ENCODE assay signal across 9 cellular contexts in the genomic region with DNA sequence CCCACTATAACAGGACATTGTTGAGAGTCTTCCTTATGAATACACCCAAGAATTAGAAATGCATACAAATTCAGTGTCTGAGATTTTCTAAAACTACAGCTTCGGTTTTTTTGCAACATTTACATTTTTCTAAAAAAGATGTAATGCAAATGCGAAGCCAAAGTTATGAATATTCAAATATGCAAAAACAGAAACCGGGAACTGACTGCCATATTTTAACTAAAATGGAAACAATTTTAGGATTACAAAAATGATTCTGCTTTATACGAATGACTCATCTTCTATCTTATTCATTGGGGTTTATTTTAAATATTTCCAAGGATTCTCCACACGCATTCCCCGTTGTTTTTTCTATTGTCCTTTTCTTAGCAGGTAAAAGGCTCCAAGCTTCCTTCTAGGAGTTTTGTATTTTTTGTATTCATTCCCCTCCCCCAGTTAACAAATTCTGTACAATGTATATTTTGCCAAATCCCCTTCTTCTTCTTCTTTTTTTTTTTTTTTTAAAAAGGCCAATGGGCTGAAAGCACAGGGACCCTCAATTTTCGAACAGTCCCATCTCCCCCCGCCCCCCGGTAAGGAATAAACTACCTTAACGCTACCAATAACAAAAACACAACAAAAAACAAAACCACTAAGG. TPM values are rescaled to one million over a fixed set of nuclear protein-coding genes. Genes with fewer than 3 reads are reported as not detected.
DNase-seq lines count a peak whose midpoint lies in the region; ATAC-seq, FAIRE-seq and TF ChIP-seq lines count a peak whose summit lies in the region.
"Had no signal": no experiment of that assay in that cellular context is flagged by ENCODE, and none has a peak within 500 bp of the region (broad histone marks: within the 10 kb centered on the region; RNA-seq: fewer than 3 reads in every experiment).

No MANE protein-coding gene starts in this region.

- in situ Hi-C loops in K562 (cut with MboI), result no loop called here

- peak overlapping the region; percentile 100 for H3K27ac Mint-ChIP-seq in mesothelial cell of epicardium

- BruUV-seq in A673 (replicated peaks; lab: Mats Ljungman, UMichigan), result TSS peak; percentile 62
- TSS peak; percentile 49 for BruUV-seq in K562 (replicated peaks; lab: Mats Ljungman, UMichigan)

- H3K4me2 ChIP-seq in K562 (ENCODE audit: insufficient read depth, low read length), result peak overlapping the region; percentile 90

- CTCF ChIA-PET in A673 (lab: Charles Lee) (interaction anchor here (0.9 to 2.1 kb wide), 2 partner anchors 282 to 286 kb away, joined by 3 to 16 read pairs; no protein-coding TSS in a partner anchor), K562 (lab: Yijun Ruan, JAX; ENCODE audit: low intra/inter-chr PET ratio) (interaction anchor here (0.7 kb wide), 2 partner anchors 13 to 221 kb away, joined by 3 read pairs; no protein-coding TSS in a partner anchor)

- peaks cover 45% of the 10 kb centered on the region for H3K4me1 Mint-ChIP-seq in mesothelial cell of epicardium

- H4K20me1 ChIP-seq in K562 (replicated peaks; ENCODE audit: control insufficient read depth, insufficient read depth, low read length), result no peaks in the 10 kb centered on the region

- H3K4me1 ChIP-seq in A673 (ENCODE audit: insufficient read depth, low read length, poor library complexity, severe bottlenecking) (peaks cover 28% of the 10 kb centered on the region), K562 (replicated peaks in 1 of 2; ENCODE audit: control insufficient read depth in 2 of 2, insufficient read depth in 2 of 2, low read length in 2 of 2) (peaks cover 0 to 15% of the 10 kb centered on the region in 2 experiments; a peak in 4 of 5 replicates)

- H3K27me3 ChIP-seq in A673 (replicated peaks; ENCODE audit: insufficient read depth, low read depth, low read length, poor library complexity) (no peaks in the 10 kb centered on the region), K562 (ENCODE audit: control insufficient read depth in 2 of 2, insufficient read depth in 2 of 2, low read length in 2 of 2) (peaks cover 0 to 7% of the 10 kb centered on the region in 2 experiments; a peak in 1 of 5 replicates)

- intact Hi-C loops in A673 (cut with micrococcal nuclease; ENCODE audit: unreplicated experiment), result loop anchor here (5.0 kb wide), 1 partner anchor 403 kb away; the partner anchor contains the start of gene COLGALT2
- intact Hi-C loops in K562 (cut with micrococcal nuclease), result loop anchor here (1.0 to 10.0 kb wide), 2 partner anchors 161 to 420 kb away; partner anchors contain the start of gene TSEN15

- DNase-seq in A673 (ENCODE audit: low spot score), result no peak
- no peak for DNase-seq in HFF-Myc (ENCODE audit: extremely low read depth, low read depth)
- no peak for DNase-seq in K562 (ENCODE audit: extremely low read depth in 1 of 4, low spot score in 3 of 4)
- DNase-seq in mesothelial cell of epicardium (ENCODE audit: low spot score in 2 of 2, unreplicated experiment in 2 of 2), result no peak
- no peak for DNase-seq in GF-D8 (lab: John Stamatoyannopoulos, UW)

- H3K9me3 Mint-ChIP-seq in mesothelial cell of epicardium, result no peaks in the 10 kb centered on the region

- H2AFZ ChIP-seq in K562 (ENCODE audit: low read depth, low read length), result peak overlapping the region; percentile 90

- TF ChIP-seq EP300 in K562 (IDR thresholded peaks at IDR 0.05; ENCODE audit: low read length), result no peak

- H3K4me3 ChIP-seq in A673 (ENCODE audit: low read depth, low read length, poor library complexity, severe bottlenecking) (peak overlapping the region; percentile 76), HFF-Myc (replicated peaks; ENCODE audit: low read depth, low read length) (peak overlapping the region; percentile 85), K562 (peak overlapping the region; percentile 77)

- WGBS in K562 (ENCODE audit: insufficient coverage, low coverage, missing lambda C conversion rate), result 1% methylated on average over 10 of the region's 10 CpGs

- ATAC-seq in K562 (no peak), GM19023 (IDR thresholded peaks at IDR 0.05; ENCODE audit: unreplicated experiment) (no peak), GM21447 (IDR thresholded peaks at IDR 0.05; ENCODE audit: unreplicated experiment) (no peak), GM18520 (IDR thresholded peaks at IDR 0.05; ENCODE audit: unreplicated experiment) (no peak)

- peaks cover 11% of the 10 kb centered on the region for H3K36me3 Mint-ChIP-seq in mesothelial cell of epicardium

- peaks cover 39% of the 10 kb centered on the region for H3K79me2 ChIP-seq in K562 (ENCODE audit: control insufficient read depth, insufficient read depth, low read length)

- H3K9me1 ChIP-seq in K562 (ENCODE audit: control insufficient read depth, insufficient read depth, low read length), result no peaks in the 10 kb centered on the region

- no peak for TF ChIP-seq RAD21 in K562 (CRISPR knock-in tag; conservative IDR thresholded peaks at IDR 0.05 in 1 of 2, IDR thresholded peaks at IDR 0.05 in 1 of 2)

- no peaks in the 10 kb centered on the region for H3K9me3 ChIP-seq in A673 (ENCODE audit: low read depth, low read length, poor library complexity, severe bottlenecking)
- H3K9me3 ChIP-seq in K562 (replicated peaks; ENCODE audit: control insufficient read depth, insufficient read depth, low read depth, low read length), result no peaks in the 10 kb centered on the region

- H3K27ac ChIP-seq in A673 (ENCODE audit: low read depth, low read length, poor library complexity, severe bottlenecking) (peak overlapping the region; percentile 88), K562 (ENCODE audit: extremely low read depth, low read depth, low read length) (peak overlapping the region; percentile 73)

- peaks cover 26% of the 10 kb centered on the region for H3K36me3 ChIP-seq in A673 (ENCODE audit: insufficient read depth, low read length, poor library complexity, severe bottlenecking)
- peaks cover 24% of the 10 kb centered on the region for H3K36me3 ChIP-seq in K562 (ENCODE audit: control insufficient read depth, insufficient read depth, low read length)

- POLR2A ChIA-PET in A673 (lab: Charles Lee; ENCODE audit: low non-redundant PET) (interaction anchor here (0.8 kb wide), 1 partner anchor 104 kb away, joined by 5 read pairs; no protein-coding TSS in a partner anchor), K562 (lab: Yijun Ruan, JAX) (interaction anchor here (0.9 to 1.5 kb wide), 3 partner anchors 11 to 672 kb away, joined by 3 to 5 read pairs (median 3); no protein-coding TSS in a partner anchor)

- peaks cover 27% of the 10 kb centered on the region for H3K27me3 Mint-ChIP-seq in mesothelial cell of epicardium (ENCODE audit: low read depth)

- TF ChIP-seq POLR2A in K562 (conservative IDR thresholded peaks at IDR 0.05), result no peak

- H3K4me3 Mint-ChIP-seq in mesothelial cell of epicardium, result peak overlapping the region; percentile 100

- H3K9ac ChIP-seq in K562 (ENCODE audit: insufficient read depth in 1 of 2, low read depth in 2 of 2, low read length in 2 of 2), result peak overlapping the region; percentile 79 to 95

- FAIRE-seq in K562 (lab: Jason Lieb, UNC), result no peak

- TF ChIP-seq CTCF in A673 (conservative IDR thresholded peaks at IDR 0.05; ENCODE audit: low read depth, low read length), result no peak
- no peak for TF ChIP-seq CTCF in HFF-Myc (IDR thresholded peaks at IDR 0.05; ENCODE audit: low read depth, low read length, missing control alignments)
- TF ChIP-seq CTCF in K562 (IDR thresholded peaks at IDR 0.05 in 2 of 3, conservative IDR thresholded peaks at IDR 0.05 in 1 of 3; ENCODE audit: insufficient read depth in 2 of 3, low read depth in 1 of 3, low read length in 3 of 3), result no peak
- no peak for TF ChIP-seq CTCF in mesothelial cell of epicardium (IDR thresholded peaks at IDR 0.05; ENCODE audit: unreplicated experiment)

RNA-seq across cellular contexts. Expression of gene ARPC5, which starts 1.0 kb away (rescaled TPM):
- total RNA-seq in A673 (2021), result 138 and 158 TPM in 2 replicates
- 9.9 and 28.2 TPM in 2 replicates for total RNA-seq in K562 (2011; cell fraction: chromatin; rRNA removed; ENCODE audit: low replicate concordance)
- 8.5 and 9.1 TPM in 2 replicates for total RNA-seq in K562 (2011; cell fraction: nucleolus; rRNA removed)
- 22.7 and 45.6 TPM in 2 replicates for total RNA-seq in K562 (2011; cell fraction: nucleoplasm; rRNA removed)
- total RNA-seq in K562 (2014; rRNA removed), result 91.6 and 175 TPM in 2 replicates
- 91.6 and 104 TPM in 2 replicates for total RNA-seq in K562 (2014; rRNA removed; fragmentation: Illumina TruSeq; extraction: Trizol)
- total RNA-seq in K562 (2015; rRNA removed; fragmentation: Illumina TruSeq; extraction: Trizol), result 109 and 133 TPM in 2 replicates
- total RNA-seq in K562 (2021), result 88.1 and 91.7 TPM in 2 replicates
- 112 and 150 TPM in 2 replicates for polyA plus RNA-seq in K562 (2011; rRNA removed)
- 24.6 and 48.8 TPM in 2 replicates for polyA plus RNA-seq in K562 (2011; cell fraction: cytosol; rRNA removed)
- 21.2 and 33.4 TPM in 2 replicates for polyA plus RNA-seq in K562 (2011; cell fraction: nucleus; rRNA removed)
- polyA plus RNA-seq in K562 (2012), result 180 and 182 TPM in 2 replicates
- 95.1 and 98.0 TPM in 2 replicates for polyA plus RNA-seq in K562 (2014; fragmentation: Illumina TruSeq; extraction: Trizol)
- polyA plus RNA-seq in K562 (2014; fragmentation: Nextera tagmentation; extraction: Ambion mirVana), result 10 to 100 TPM; 71.8 to 83.9 TPM
- 74.0 and 79.0 TPM in 2 replicates for polyA plus RNA-seq in K562 (2014; rRNA removed)
- 54.9 and 62.4 TPM in 2 replicates for polyA minus RNA-seq in K562 (2011; rRNA and poly(A)+ RNA removed)
- 38.1 and 43.6 TPM in 2 replicates for polyA minus RNA-seq in K562 (2011; cell fraction: cytosol; rRNA and poly(A)+ RNA removed)
- polyA minus RNA-seq in K562 (2011; cell fraction: nucleus; rRNA and poly(A)+ RNA removed), result 17.1 and 33.5 TPM in 2 replicates
- total RNA-seq in mesothelial cell of epicardium, result 72.9 to 75.7 TPM (median 73.9 TPM) in 3 replicates

RNA-seq across cellular contexts. Expression of gene APOBEC4, which starts 18.6 kb away (rescaled TPM):
- total RNA-seq in A673 (2021), result not detected in 2 replicates
- not detected in 2 replicates for total RNA-seq in K562 (2011; cell fraction: chromatin; rRNA removed; ENCODE audit: low replicate concordance)
- total RNA-seq in K562 (2011; cell fraction: nucleolus; rRNA removed), result not detected in 2 replicates
- total RNA-seq in K562 (2011; cell fraction: nucleoplasm; rRNA removed), result not detected in 2 replicates
- total RNA-seq in K562 (2014; rRNA removed), result not detected in 2 replicates
- not detected in 2 replicates for total RNA-seq in K562 (2014; rRNA removed; fragmentation: Illumina TruSeq; extraction: Trizol)
- not detected in 2 replicates for total RNA-seq in K562 (2015; rRNA removed; fragmentation: Illumina TruSeq; extraction: Trizol)
- not detected in 2 replicates for total RNA-seq in K562 (2021)
- polyA plus RNA-seq in K562 (2011; rRNA removed), result not detected in 2 replicates
- not detected in 2 replicates for polyA plus RNA-seq in K562 (2011; cell fraction: cytosol; rRNA removed)
- polyA plus RNA-seq in K562 (2011; cell fraction: nucleus; rRNA removed), result not detected in 2 replicates
- polyA plus RNA-seq in K562 (2012), result not detected in 2 replicates
- polyA plus RNA-seq in K562 (2014; fragmentation: Illumina TruSeq; extraction: Trizol), result not detected in 2 replicates
- not detected for polyA plus RNA-seq in K562 (2014; fragmentation: Nextera tagmentation; extraction: Ambion mirVana)
- polyA plus RNA-seq in K562 (2014; rRNA removed), result not detected in 2 replicates
- polyA minus RNA-seq in K562 (2011; rRNA and poly(A)+ RNA removed), result not detected in 2 replicates
- polyA minus RNA-seq in K562 (2011; cell fraction: cytosol; rRNA and poly(A)+ RNA removed), result not detected in 2 replicates
- polyA minus RNA-seq in K562 (2011; cell fraction: nucleus; rRNA and poly(A)+ RNA removed), result not detected in 2 replicates
- not detected in 3 replicates for total RNA-seq in mesothelial cell of epicardium
- total RNA-seq: glomerular endothelial cell had no signal

RNA-seq across cellular contexts. Expression of gene NCF2, which starts 44.3 kb away (rescaled TPM):
- total RNA-seq in A673 (2021) (not detected in 2 replicates), K562 (2014; rRNA removed) (0.18 TPM in 1 of 2 replicates, not detected in the other), K562 (2014; rRNA removed; fragmentation: Illumina TruSeq; extraction: Trizol) (0.07 and 0.19 TPM in 2 replicates), K562 (2015; rRNA removed; fragmentation: Illumina TruSeq; extraction: Trizol) (0.49 and 0.54 TPM in 2 replicates), K562 (2021) (0.38 and 0.42 TPM in 2 replicates), mesothelial cell of epicardium (0.16 to 0.47 TPM in 2 of 3 replicates, not detected in the other)
- 0.16 TPM in 1 of 2 replicates, not detected in the other for total RNA-seq in K562 (2011; cell fraction: chromatin; rRNA removed; ENCODE audit: low replicate concordance)
- total RNA-seq in K562 (2011; cell fraction: nucleolus; rRNA removed), result not detected in 2 replicates
- total RNA-seq in K562 (2011; cell fraction: nucleoplasm; rRNA removed), result not detected in 2 replicates
- polyA plus RNA-seq in K562 (2011; rRNA removed) (0.26 TPM in 1 of 2 replicates, not detected in the other), K562 (2014; fragmentation: Illumina TruSeq; extraction: Trizol) (0.07 TPM in 1 of 2 replicates, not detected in the other), K562 (2014; fragmentation: Nextera tagmentation; extraction: Ambion mirVana) (under 1 TPM in 1 of 2 experiments, not detected in 1; 0.10 TPM), K562 (2014; rRNA removed) (0.15 TPM in 1 of 2 replicates, not detected in the other)
- polyA plus RNA-seq in K562 (2011; cell fraction: cytosol; rRNA removed), result 0.12 TPM in 1 of 2 replicates, not detected in the other
- polyA plus RNA-seq in K562 (2011; cell fraction: nucleus; rRNA removed), result not detected in 2 replicates
- polyA plus RNA-seq in K562 (2012), result 0.17 and 0.42 TPM in 2 replicates
- polyA minus RNA-seq in K562 (2011; rRNA and poly(A)+ RNA removed), result not detected in 2 replicates
- polyA minus RNA-seq in K562 (2011; cell fraction: cytosol; rRNA and poly(A)+ RNA removed), result not detected in 2 replicates
- polyA minus RNA-seq in K562 (2011; cell fraction: nucleus; rRNA and poly(A)+ RNA removed), result not detected in 2 replicates
